17 cellular contexts compared by ENCODE assay signal in the genomic region with DNA sequence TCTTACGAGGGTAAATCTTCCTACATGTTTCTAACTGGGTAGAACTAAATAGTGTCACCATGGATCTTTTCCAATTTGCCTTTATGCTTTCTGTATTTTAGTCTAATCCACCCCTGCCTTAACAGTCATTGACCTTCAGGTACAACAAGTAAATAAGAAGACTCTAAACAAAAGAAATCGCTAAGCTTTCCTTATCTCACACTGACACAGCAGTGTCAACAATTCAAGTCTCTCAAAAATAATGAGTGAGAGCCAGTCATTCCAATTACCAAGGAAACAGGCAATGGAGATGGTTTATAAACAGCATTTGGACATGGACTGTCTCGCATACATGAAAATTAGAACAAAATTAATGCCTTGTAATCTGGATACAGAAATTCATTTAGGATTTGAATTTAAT.
DNase-seq lines count a peak whose midpoint lies in the region; ATAC-seq and TF ChIP-seq lines count a peak whose summit lies in the region.
"Had no signal": no experiment of that assay in that cellular context is flagged by ENCODE, and none has a peak within 500 bp of the region (broad histone marks: within the 10 kb centered on the region; RNA-seq: fewer than 3 reads in every experiment).

No MANE protein-coding gene starts in this region.

- no TSS peak for BruUV-seq in PC-3 (replicated peaks; lab: Mats Ljungman, UMichigan)

- H3K79me2 ChIP-seq in PC-3 (ENCODE audit: low read length) (no peaks in the 10 kb centered on the region), neural progenitor cell (ENCODE audit: low read depth) (no peaks in the 10 kb centered on the region)

- H3K27me3 Mint-ChIP-seq in neural progenitor cell (ENCODE audit: insufficient read depth, low read depth) (no peaks in the 10 kb centered on the region), T-cell (no peaks in the 10 kb centered on the region)
- H3K27me3 Mint-ChIP-seq: CD4-positive, CD25-positive, alpha-beta regulatory T cell had no signal

- H3K9me2 ChIP-seq in PC-3 (replicated peaks; ENCODE audit: low read length) = no peaks in the 10 kb centered on the region
- H3K9me2 ChIP-seq: SK-N-SH had no signal

- no peak overlapping the region for H2AFZ ChIP-seq in PC-3 (ENCODE audit: low read length)
- no peak overlapping the region for H2AFZ ChIP-seq in neural progenitor cell (replicated peaks)

- POLR2A ChIA-PET in PC-3 (lab: Charles Lee; ENCODE audit: unreplicated experiment) = no interaction called here
- POLR2A ChIA-PET in T-cell (lab: Charles Lee) = no interaction called here

- CTCF ChIA-PET in PC-3 (lab: Charles Lee) = no interaction called here
- CTCF ChIA-PET in T-cell (lab: Charles Lee) = interaction anchor here in 1 of 2 donors (0.6 kb wide), 1 partner anchor 153 kb away, joined by 3 read pairs; no protein-coding TSS in a partner anchor

- no peaks in the 10 kb centered on the region for H3K36me3 Mint-ChIP-seq in neural progenitor cell
- H3K36me3 Mint-ChIP-seq in T-cell = peaks cover 20% of the 10 kb centered on the region

- ATAC-seq in PC-3 (peak; percentile 55), HG03457 (IDR thresholded peaks at IDR 0.05; ENCODE audit: unreplicated experiment) (no peak), T-cell (replicated peaks in 1 of 4) (no peak)

- no peak for TF ChIP-seq CTCF in PC-3 (conservative IDR thresholded peaks at IDR 0.05; ENCODE audit: low read depth, low read length)
- no peak for TF ChIP-seq CTCF in neural progenitor cell (IDR thresholded peaks at IDR 0.05)

- H3K9ac ChIP-seq in PC-3 (ENCODE audit: low read length) = no peak overlapping the region
- H3K9ac ChIP-seq in neural progenitor cell = no peak overlapping the region
- H3K9ac ChIP-seq: SK-N-SH had no signal

- H3K27me3 ChIP-seq in PC-3 (ENCODE audit: low read length) (no peaks in the 10 kb centered on the region), neural progenitor cell (no peaks in the 10 kb centered on the region)
- H3K27me3 ChIP-seq: BE2C had no signal

- H4K20me1 ChIP-seq in PC-3 (ENCODE audit: low read length) (no peaks in the 10 kb centered on the region), neural progenitor cell (ENCODE audit: low read depth) (no peaks in the 10 kb centered on the region)

- intact Hi-C loops in PC-3 (cut with micrococcal nuclease) = no loop called here

- H3K27ac ChIP-seq in PC-3 (ENCODE audit: low read length) (no peak overlapping the region), neural progenitor cell (no peak overlapping the region)
- H3K27ac ChIP-seq: HL-60 had no signal

- no peaks in the 10 kb centered on the region for H3K9me3 Mint-ChIP-seq in neural progenitor cell
- H3K9me3 Mint-ChIP-seq in T-cell = no peaks in the 10 kb centered on the region

- H3K4me1 ChIP-seq in PC-3 (ENCODE audit: insufficient read depth, low read length) (peaks cover 15% of the 10 kb centered on the region), neural progenitor cell (no peaks in the 10 kb centered on the region)
- H3K4me1 ChIP-seq: BE2C had no signal

- no peaks in the 10 kb centered on the region for H3F3A ChIP-seq in PC-3 (ENCODE audit: low read length, unreplicated experiment)
- no peaks in the 10 kb centered on the region for H3F3A ChIP-seq in neural progenitor cell (ENCODE audit: low read depth)

- H3K9me3 ChIP-seq in PC-3 (ENCODE audit: low read length) (no peaks in the 10 kb centered on the region), neural progenitor cell (ENCODE audit: low read depth) (no peaks in the 10 kb centered on the region)
- H3K9me3 ChIP-seq: BE2C, SK-N-SH had no signal

- H3K36me3 ChIP-seq in PC-3 (ENCODE audit: low read depth, low read length) (no peaks in the 10 kb centered on the region), neural progenitor cell (no peaks in the 10 kb centered on the region)
- H3K36me3 ChIP-seq: BE2C had no signal

- H3K27ac Mint-ChIP-seq in neural progenitor cell = peak overlapping the region; percentile 16
- H3K27ac Mint-ChIP-seq in T-cell = no peak overlapping the region
- H3K27ac Mint-ChIP-seq: CD4-positive, CD25-positive, alpha-beta regulatory T cell had no signal

- H3K4me2 ChIP-seq in PC-3 (ENCODE audit: low read length) (no peak overlapping the region), neural progenitor cell (no peak overlapping the region)
- H3K4me2 ChIP-seq: SK-N-SH had no signal

- no peak overlapping the region for H3K4me3 Mint-ChIP-seq in neural progenitor cell
- no peak overlapping the region for H3K4me3 Mint-ChIP-seq in T-cell
- H3K4me3 Mint-ChIP-seq: CD4-positive, CD25-positive, alpha-beta regulatory T cell had no signal

- DNase-seq in NCI-H1092 treated with DMSO at 0.1 percent for 48 hours (lab: John Stamatoyannopoulos, UW) (peak; percentile 11), NCI-H1092 (lab: John Stamatoyannopoulos, UW) (no peak), HT-29 (ENCODE audit: low spot score) (peak; percentile 3), PC-3 (peak; percentile 33), neural progenitor cell (ENCODE audit: low spot score) (no peak), T-cell (no peak)
- DNase-seq: BE2C; CD4-positive, CD25-positive, alpha-beta regulatory T cell; COR-L47; H7; NCI-H187 treated with DMSO at 0.1 percent for 48 hours; NCI-H446 treated with DMSO at 0.1 percent for 48 hours; NCI-H69; Right ventricle myocardium superior; SK-N-SH had no signal

- H3K4me3 ChIP-seq in PC-3 (ENCODE audit: low read length) (no peak overlapping the region), neural progenitor cell (no peak overlapping the region)

- H3K4me1 Mint-ChIP-seq in neural progenitor cell = no peaks in the 10 kb centered on the region
- H3K4me1 Mint-ChIP-seq in T-cell = peaks cover 0 to 6% (median 5%) of the 10 kb centered on the region in 3 donors

Comparison
In these comparisons a context has a peak if more than half of its experiments do, and no peak if none do; other contexts are left out.
1. DNase-seq: peak in NCI-H1092 treated with DMSO at 0.1 percent for 48 hours (single experiment), HT-29 (single experiment) and PC-3 (single experiment); none in NCI-H1092 (single experiment), neural progenitor cell (single experiment) and T-cell (0 of 34).